12 cellular contexts compared by ENCODE assay signal in the genomic region with DNA sequence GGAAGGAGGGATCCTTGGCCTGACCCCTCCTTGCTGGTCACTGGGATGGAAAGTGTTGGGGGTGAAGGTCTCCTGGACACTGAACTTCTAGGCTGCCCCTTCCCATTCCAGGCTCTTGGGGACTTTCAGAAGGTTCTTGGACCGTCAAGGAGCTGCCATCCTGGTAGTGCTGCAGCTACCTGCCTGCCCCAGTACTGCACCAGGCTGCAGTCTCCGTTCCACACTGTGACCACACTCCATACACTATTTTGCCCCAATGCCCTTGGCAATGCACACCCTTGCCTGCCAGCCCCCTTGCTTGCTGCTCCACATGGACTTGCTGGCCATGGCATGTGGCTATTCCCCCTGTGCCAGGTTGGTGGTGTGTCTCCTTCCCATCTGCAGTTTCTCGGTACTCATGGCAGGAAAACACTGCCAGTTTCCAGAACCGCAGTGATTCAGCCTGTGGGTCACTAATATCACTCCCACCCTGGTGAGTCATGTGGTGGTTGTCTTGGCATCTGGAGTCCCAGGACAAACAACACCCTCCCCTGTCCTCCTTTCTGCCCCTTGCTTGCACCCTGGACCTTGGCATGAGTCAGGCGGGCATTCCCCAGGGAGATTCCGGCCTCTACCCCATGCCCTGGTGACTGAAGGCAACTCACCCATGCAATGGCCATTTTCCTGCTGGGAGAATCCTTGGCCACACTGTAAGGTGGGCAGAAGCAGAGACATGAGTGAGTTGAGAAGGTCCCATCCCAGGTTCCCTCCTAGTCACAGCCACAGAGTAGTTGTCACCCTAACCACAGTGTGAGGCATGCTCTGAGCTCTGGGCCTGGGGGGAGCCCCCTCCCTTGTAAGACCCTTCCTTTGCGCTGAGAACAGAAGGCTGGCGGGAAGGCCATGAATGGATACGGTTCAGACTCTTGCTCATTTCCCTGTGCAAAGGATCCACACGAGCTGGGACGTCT. TPM values are rescaled to one million over a fixed set of nuclear protein-coding genes. Genes with fewer than 3 reads are reported as not detected.
DNase-seq lines count a peak whose midpoint lies in the region; ATAC-seq and TF ChIP-seq lines count a peak whose summit lies in the region.
"Had no signal": no experiment of that assay in that cellular context is flagged by ENCODE, and none has a peak within 500 bp of the region (broad histone marks: within the 10 kb centered on the region; RNA-seq: fewer than 3 reads in every experiment).

No MANE protein-coding gene starts in this region.

- CTCF ChIA-PET in mammary epithelial cell (lab: Charles Lee; ENCODE audit: low non-redundant PET), result interaction anchor here (0.6 kb wide), 1 partner anchor 10 kb away, joined by 3 read pairs; no protein-coding TSS in a partner anchor
- CTCF ChIA-PET in activated CD8-positive, alpha-beta memory T cell treated with anti-CD3 and anti-CD28 coated beads, Interleukin-2, amount 10 ng/mL, durations not matched to agents 7 days and 5 days (lab: Charles Lee), result interaction anchor here (0.8 kb wide), 1 partner anchor 90 kb away, joined by 3 read pairs; no protein-coding TSS in a partner anchor

- no peaks in the 10 kb centered on the region for H3K27me3 Mint-ChIP-seq in activated CD8-positive, alpha-beta memory T cell treated with anti-CD3 and anti-CD28 coated beads, Interleukin-2, amount 10 ng/mL, durations not matched to agents 7 days and 5 days

- no peaks in the 10 kb centered on the region for H3K36me3 Mint-ChIP-seq in activated CD8-positive, alpha-beta memory T cell treated with anti-CD3 and anti-CD28 coated beads, Interleukin-2, amount 10 ng/mL, durations not matched to agents 7 days and 5 days

- no peaks in the 10 kb centered on the region for H3K36me3 ChIP-seq in mammary epithelial cell (ENCODE audit: insufficient read depth, low read length)
- H3K36me3 ChIP-seq in BE2C, result no peaks in the 10 kb centered on the region
- H3K36me3 ChIP-seq: Peyer's patch, transverse colon had no signal

- 49% methylated on average over 11 of the region's 11 CpGs for WGBS in mammary epithelial cell (ENCODE audit: low coverage, missing lambda C conversion rate)

- H3K9ac ChIP-seq in mammary epithelial cell (ENCODE audit: insufficient read depth, low read length), result peak overlapping the region; percentile 20

- no peak overlapping the region for H3K4me3 Mint-ChIP-seq in activated CD8-positive, alpha-beta memory T cell treated with anti-CD3 and anti-CD28 coated beads, Interleukin-2, amount 10 ng/mL, durations not matched to agents 7 days and 5 days

- H3K27ac ChIP-seq in mammary epithelial cell (ENCODE audit: insufficient read depth, low read depth, low read length), result peak overlapping the region; percentile 48
- H3K27ac ChIP-seq: Peyer's patch, transverse colon had no signal

- no peak overlapping the region for H3K4me3 ChIP-seq in mammary epithelial cell (replicated peaks in 1 of 3; ENCODE audit: insufficient read depth in 1 of 3, low read depth in 2 of 3, low read length in 3 of 3)
- no peak overlapping the region for H3K4me3 ChIP-seq in BE2C (ENCODE audit: low read depth, low read length)
- H3K4me3 ChIP-seq: Peyer's patch, transverse colon had no signal

- no peaks in the 10 kb centered on the region for H3K4me1 Mint-ChIP-seq in activated CD8-positive, alpha-beta memory T cell treated with anti-CD3 and anti-CD28 coated beads, Interleukin-2, amount 10 ng/mL, durations not matched to agents 7 days and 5 days

- no peaks in the 10 kb centered on the region for H4K20me1 ChIP-seq in mammary epithelial cell (ENCODE audit: insufficient read depth, low read length)

- no peak overlapping the region for H3K27ac Mint-ChIP-seq in activated CD8-positive, alpha-beta memory T cell treated with anti-CD3 and anti-CD28 coated beads, Interleukin-2, amount 10 ng/mL, durations not matched to agents 7 days and 5 days

- H2AFZ ChIP-seq in mammary epithelial cell (ENCODE audit: low read depth, low read length), result no peak overlapping the region

- peak overlapping the region; percentile 22 for H3K4me2 ChIP-seq in mammary epithelial cell (ENCODE audit: insufficient read depth, low read depth, low read length)

- ATAC-seq in activated CD8-positive, alpha-beta memory T cell treated with anti-CD3 and anti-CD28 coated beads, Interleukin-2, amount 10 ng/mL, durations not matched to agents 7 days and 5 days, result no peak
- ATAC-seq in HG02678 (IDR thresholded peaks at IDR 0.05; ENCODE audit: unreplicated experiment), result no peak

- no peaks in the 10 kb centered on the region for H3K27me3 ChIP-seq in mammary epithelial cell (ENCODE audit: insufficient read depth, low read length)
- H3K27me3 ChIP-seq in BE2C, result no peaks in the 10 kb centered on the region
- H3K27me3 ChIP-seq: Peyer's patch, transverse colon had no signal

- no peaks in the 10 kb centered on the region for H3K79me2 ChIP-seq in mammary epithelial cell (ENCODE audit: insufficient read depth, low read length)

- H3K4me1 ChIP-seq in mammary epithelial cell (ENCODE audit: insufficient read depth, low read length), result peaks cover 15% of the 10 kb centered on the region
- no peaks in the 10 kb centered on the region for H3K4me1 ChIP-seq in BE2C
- H3K4me1 ChIP-seq: Peyer's patch, transverse colon had no signal

- H3K9me3 ChIP-seq in mammary epithelial cell (replicated peaks; ENCODE audit: insufficient read depth, low read length) (no peaks in the 10 kb centered on the region), BE2C (no peaks in the 10 kb centered on the region)
- H3K9me3 ChIP-seq: Peyer's patch, transverse colon had no signal

- in situ Hi-C loops in mammary epithelial cell (cut with MboI; ENCODE audit: low sequenced_read_pairs in 2 of 2), result no loop called here

- TF ChIP-seq CTCF in mammary epithelial cell (conservative IDR thresholded peaks at IDR 0.05 in 1 of 2, IDR thresholded peaks at IDR 0.05 in 1 of 2; ENCODE audit: extremely low read depth in 1 of 2, insufficient read depth in 1 of 2, low read depth in 1 of 2, low read length in 2 of 2) (no peak), BE2C (IDR thresholded peaks at IDR 0.05; ENCODE audit: low read depth, low read length) (no peak)

- dilution Hi-C loops in mammary epithelial cell (cut with HindIII; ENCODE audit: low sequenced_read_pairs), result no loop called here

- no peaks in the 10 kb centered on the region for H3K9me3 Mint-ChIP-seq in activated CD8-positive, alpha-beta memory T cell treated with anti-CD3 and anti-CD28 coated beads, Interleukin-2, amount 10 ng/mL, durations not matched to agents 7 days and 5 days (ENCODE audit: low read depth)

- BruUV-seq in mammary epithelial cell (replicated peaks; lab: Mats Ljungman, UMichigan), result no TSS peak

- DNase-seq in CD1c-positive myeloid dendritic cell (ENCODE audit: extremely low spot score) (peak; percentile 9), HT-29 (ENCODE audit: low spot score) (peak; percentile 87), mammary epithelial cell (peak; percentile 100), myocyte (ENCODE audit: low read depth) (peak; percentile 97), NCI-H524 treated with DMSO at 0.1 percent for 48 hours (lab: John Stamatoyannopoulos, UW) (no peak), BE2C (no peak)
- DNase-seq in activated CD8-positive, alpha-beta memory T cell treated with anti-CD3 and anti-CD28 coated beads, Interleukin-2, amount 10 ng/mL, durations not matched to agents 7 days and 5 days, result no peak
- DNase-seq: activated effector memory CD4-positive, alpha-beta T cell treated with Interleukin-2 at 50 U/mL for 16 hours; hippocampal formation; transverse colon had no signal

- intact Hi-C loops in mammary epithelial cell (cut with micrococcal nuclease), result no loop called here

RNA-seq across cellular contexts. Expression of a gene that starts 32.8 kb away (rescaled TPM):
- 1.1 and 1.7 TPM in 2 replicates for total RNA-seq in HT-29 (2014; rRNA removed; shearing (Covaris generic))
- total RNA-seq in mammary epithelial cell (1 to 10 TPM in 1 of 2 donors, under 1 TPM in 1; 0.50 to 3.1 TPM), myocyte (0.29 and 0.42 TPM in 2 replicates)
- polyA plus RNA-seq in mammary epithelial cell, result 1.6 TPM
- 4.2 TPM for polyA minus RNA-seq in mammary epithelial cell
- polyA plus RNA-seq in myocyte (2012), result 0.91 TPM
- total RNA-seq in activated CD8-positive, alpha-beta memory T cell treated with anti-CD3 and anti-CD28 coated beads, Interleukin-2, amount 10 ng/mL, durations not matched to agents 7 days and 5 days, result 1 to 10 TPM; 1.5 to 4.3 TPM
- 1.2 TPM for polyA plus RNA-seq in BE2C (2012; ENCODE audit: insufficient read depth, insufficient read length, low read depth)

Comparison
In these comparisons a context has a peak if more than half of its experiments do, and no peak if none do; other contexts are left out.
1. DNase-seq: peak in CD1c-positive myeloid dendritic cell (single experiment), HT-29 (single experiment), mammary epithelial cell (single experiment) and myocyte (single experiment); none in activated CD8-positive, alpha-beta memory T cell treated with anti-CD3 and anti-CD28 coated beads, Interleukin-2, amount 10 ng/mL, durations not matched to agents 7 days and 5 days (single experiment), NCI-H524 treated with DMSO at 0.1 percent for 48 hours (single experiment) and BE2C (single experiment).